Comparison of ENCODE assay signal across 1 cellular context in genomic region chr7:131602304-131602993, GRCh38.
TF ChIP-seq lines count a peak whose summit lies in the region.

No MANE protein-coding gene starts in this region.

TF ChIP-seq in IMR-90, 13 proteins besides CTCF, POLR2A, EP300 and RAD21:
- TF ChIP-seq SMC3 (IDR thresholded peaks at IDR 0.05; ENCODE audit: low read depth, low read length) = no peak
- no peak for TF ChIP-seq FOS (IDR thresholded peaks at IDR 0.05; ENCODE audit: low read depth, low read length)
- TF ChIP-seq MAZ (IDR thresholded peaks at IDR 0.05; ENCODE audit: borderline replicate concordance, low read depth, low read length) = no peak
- peak; percentile 46; the same call in 1 of the 2 replicates for TF ChIP-seq USF2 (IDR thresholded peaks at IDR 0.05; ENCODE audit: low read depth, low read length)
- TF ChIP-seq CHD1 (IDR thresholded peaks at IDR 0.05; ENCODE audit: low read depth, low read length) = no peak
- TF ChIP-seq ELK1 (IDR thresholded peaks at IDR 0.05; ENCODE audit: borderline replicate concordance, low read depth, low read length) = no peak
- TF ChIP-seq BHLHE40 (IDR thresholded peaks at IDR 0.05; ENCODE audit: low read depth, low read length) = no peak
- no peak for TF ChIP-seq MXI1 (IDR thresholded peaks at IDR 0.05; ENCODE audit: borderline replicate concordance, low read depth, low read length)
- TF ChIP-seq MAFK (IDR thresholded peaks at IDR 0.05; ENCODE audit: low read depth, low read length) = peak; percentile 15; the same call in 1 of the 2 replicates
- TF ChIP-seq CEBPB (IDR thresholded peaks at IDR 0.05; ENCODE audit: low read depth, low read length) = no peak
- no peak for TF ChIP-seq RCOR1 (IDR thresholded peaks at IDR 0.05; ENCODE audit: insufficient replicate concordance, low read length)
- TF ChIP-seq NFE2L2 (IDR thresholded peaks at IDR 0.05; ENCODE audit: low read depth, low read length) = no peak
- TF ChIP-seq RFX5 (IDR thresholded peaks at IDR 0.05; ENCODE audit: low read depth, low read length) = no peak
